In the genomic region with DNA sequence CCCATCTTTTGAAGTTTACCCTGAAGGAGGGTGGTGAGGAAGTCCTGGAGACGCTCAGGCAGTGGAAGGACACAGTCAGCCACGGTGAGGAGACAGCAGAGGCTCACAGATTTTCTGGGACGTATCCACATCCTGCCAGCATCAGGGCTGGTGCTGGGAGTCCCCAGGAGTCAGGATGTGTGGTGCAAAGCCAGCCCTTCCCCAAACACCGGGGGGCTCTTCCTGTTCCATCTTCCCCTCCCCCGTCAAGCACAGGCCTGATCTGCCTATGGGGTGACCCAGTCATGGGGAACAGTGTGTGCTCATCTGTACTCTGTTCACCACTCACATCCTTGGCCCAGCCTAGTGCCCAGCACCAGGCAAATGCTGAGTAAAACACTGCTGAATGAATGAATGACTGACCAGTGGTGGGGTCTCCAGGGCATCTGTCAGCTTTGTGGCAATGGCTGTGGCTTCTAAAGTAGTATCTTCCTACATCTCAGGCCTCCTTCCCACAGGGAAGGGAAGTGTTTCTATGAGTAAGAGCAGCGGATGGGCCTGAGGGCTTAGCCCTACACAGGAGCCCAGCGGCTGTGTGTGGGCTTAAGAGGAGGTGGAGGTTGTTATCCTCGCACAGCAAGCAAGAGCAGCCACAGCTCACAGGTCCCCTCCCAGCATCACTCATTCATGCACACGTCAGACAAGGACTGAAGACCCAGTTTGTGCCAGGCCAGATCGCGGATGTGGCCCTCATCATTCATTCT, we compare ENCODE assay signal across 20 cellular contexts. TPM values are rescaled to one million over a fixed set of nuclear protein-coding genes. Genes with fewer than 3 reads are reported as not detected.
DNase-seq lines count a peak whose midpoint lies in the region; ATAC-seq, FAIRE-seq and TF ChIP-seq lines count a peak whose summit lies in the region.
"Had no signal": no experiment of that assay in that cellular context is flagged by ENCODE, and none has a peak within 500 bp of the region (broad histone marks: within the 10 kb centered on the region; RNA-seq: fewer than 3 reads in every experiment).

No MANE protein-coding gene starts in this region.

- no peak overlapping the region for H4K8ac ChIP-seq in mesendoderm (ENCODE audit: low read depth, low read length)

- peak; percentile 12 for DNase-seq in EH (ENCODE audit: low read depth)
- no peak for DNase-seq in HTR-8/SVneo (ENCODE audit: insufficient read length, low spot score)
- no peak for DNase-seq in WTC11 (ENCODE audit: low spot score)
- DNase-seq in mesendoderm, result peak; percentile 40
- DNase-seq in adrenal gland, result no peak
- no peak for DNase-seq in NOMO-1 treated with DMSO at 0.1 percent for 48 hours (lab: John Stamatoyannopoulos, UW; ENCODE audit: unreplicated experiment)
- DNase-seq in amygdala (lab: John Stamatoyannopoulos, UW), result no peak
- DNase-seq: CD4-positive, alpha-beta T cell; NCI-H1048; NCI-H1436 treated with DMSO at 0.1 percent for 48 hours; NCI-H2029 treated with DMSO at 0.1 percent for 48 hours; NCI-H2171 treated with DMSO at 0.1 percent for 48 hours; NCI-H82; Peyer's patch; Right ventricle myocardium superior had no signal

- no peak overlapping the region for H3K27ac Mint-ChIP-seq in WTC11
- H3K27ac Mint-ChIP-seq: CD4-positive, alpha-beta T cell had no signal

- peak; percentile 16 for FAIRE-seq in HTR-8/SVneo (lab: Jason Lieb, UNC)
- FAIRE-seq: G401.6 had no signal

- no peak for TF ChIP-seq POLR2A in adrenal gland (IDR thresholded peaks at IDR 0.05)

- H4K5ac ChIP-seq in mesendoderm (ENCODE audit: low read length), result no peak overlapping the region

- no peak overlapping the region for H3K4me3 ChIP-seq in mesendoderm (ENCODE audit: low read length)
- no peak overlapping the region for H3K4me3 ChIP-seq in adrenal gland
- H3K4me3 ChIP-seq: HAP-1, Peyer's patch had no signal

- H2BK15ac ChIP-seq in mesendoderm (replicated peaks; ENCODE audit: low read depth), result no peak overlapping the region

- H2BK5ac ChIP-seq in mesendoderm (ENCODE audit: low read length), result no peak overlapping the region

- no peak overlapping the region for H3K56ac ChIP-seq in mesendoderm (ENCODE audit: low read length)

- H3K4me2 ChIP-seq in mesendoderm (ENCODE audit: low read length), result no peak overlapping the region

- H3K4ac ChIP-seq in mesendoderm (ENCODE audit: low read depth, low read length), result no peak overlapping the region

- H3K27me3 Mint-ChIP-seq in WTC11 (ENCODE audit: low read depth), result no peaks in the 10 kb centered on the region; the same call in 1 of the 2 replicates
- H3K27me3 Mint-ChIP-seq: CD4-positive, alpha-beta T cell had no signal

- CTCF ChIA-PET in WTC11 (lab: Charles Lee), result interaction anchor here (1.0 to 1.4 kb wide), 4 partner anchors 17 to 117 kb away, joined by 3 to 5 read pairs (median 4); a partner anchor contains a TSS

- POLR2A ChIA-PET in WTC11 (lab: Charles Lee), result no interaction called here

- H3K36me3 ChIP-seq in mesendoderm (ENCODE audit: control insufficient read depth, insufficient read depth, low read length) (no peaks in the 10 kb centered on the region), adrenal gland (replicated peaks in 1 of 2) (no peaks in the 10 kb centered on the region)
- H3K36me3 ChIP-seq: HAP-1 had no signal

- H3K23ac ChIP-seq in mesendoderm (ENCODE audit: low read length), result no peak overlapping the region

- no peaks in the 10 kb centered on the region for H3K9me3 Mint-ChIP-seq in WTC11
- H3K9me3 Mint-ChIP-seq: CD4-positive, alpha-beta T cell had no signal

- peak; percentile 58 for ATAC-seq in WTC11
- ATAC-seq: SK-N-SH treated with all-trans-retinoic acid at 6 μM for 48 hours had no signal

- no peaks in the 10 kb centered on the region for H3K79me2 ChIP-seq in mesendoderm (ENCODE audit: control insufficient read depth, insufficient read depth, low read length)

- no peak overlapping the region for H2BK120ac ChIP-seq in mesendoderm (ENCODE audit: low read depth, low read length)

- no CpG with 5 or more reads among the region's 11 CpGs for WGBS in mesendoderm (ENCODE audit: extremely low coverage, insufficient coverage, low lambda C conversion rate)
- WGBS in adrenal gland, 4 donors, result 73 to 84% (median 82%) methylated on average over 7 to 11 of the region's 11 CpGs

- intact Hi-C loops in adrenal gland (cut with DNase I), result no loop called here

- no peaks in the 10 kb centered on the region for H3K27me3 ChIP-seq in mesendoderm (ENCODE audit: insufficient read depth, low read length, poor library complexity)
- H3K27me3 ChIP-seq in adrenal gland, result no peaks in the 10 kb centered on the region
- H3K27me3 ChIP-seq: Peyer's patch had no signal

- H3K27ac ChIP-seq in mesendoderm (ENCODE audit: low read depth, low read length), result no peak overlapping the region
- H3K27ac ChIP-seq in adrenal gland, result no peak overlapping the region
- H3K27ac ChIP-seq: HL-60, Peyer's patch had no signal

- no peak overlapping the region for H3K9ac ChIP-seq in mesendoderm (ENCODE audit: low read length)

- no peak for TF ChIP-seq CTCF in WTC11 (IDR thresholded peaks at IDR 0.05)
- TF ChIP-seq CTCF in adrenal gland (IDR thresholded peaks at IDR 0.05), result no peak

- H3K4me3 Mint-ChIP-seq in WTC11, result no peak overlapping the region
- H3K4me3 Mint-ChIP-seq: CD4-positive, alpha-beta T cell had no signal

- H3K4me1 ChIP-seq in mesendoderm (ENCODE audit: control insufficient read depth, low read depth, low read length), result peaks cover 6% of the 10 kb centered on the region
- peaks cover 0 to 4% of the 10 kb centered on the region in 2 donors for H3K4me1 ChIP-seq in adrenal gland (replicated peaks in 1 of 2)
- H3K4me1 ChIP-seq: HAP-1, Peyer's patch had no signal

- no peak overlapping the region for H2AK5ac ChIP-seq in mesendoderm (ENCODE audit: low read length)

- H3K18ac ChIP-seq in mesendoderm (ENCODE audit: low read length), result no peak overlapping the region

- H3K9me3 ChIP-seq in adrenal gland (replicated peaks in 1 of 3), result no peaks in the 10 kb centered on the region
- H3K9me3 ChIP-seq: HAP-1, Peyer's patch had no signal

- peaks cover 15% of the 10 kb centered on the region for H3K4me1 Mint-ChIP-seq in WTC11

- no peaks in the 10 kb centered on the region for H3K79me1 ChIP-seq in mesendoderm (ENCODE audit: low read length)

- H3K36me3 Mint-ChIP-seq in WTC11, result no peaks in the 10 kb centered on the region

TF ChIP-seq in WTC11, 78 proteins besides CTCF, POLR2A, EP300 and RAD21 (continues in another document):
- TF ChIP-seq RELA (CRISPR knock-in tag; IDR thresholded peaks at IDR 0.05; ENCODE audit: borderline replicate concordance), result no peak
- TF ChIP-seq ZNF396 (CRISPR knock-in tag; IDR thresholded peaks at IDR 0.05; ENCODE audit: borderline replicate concordance), result no peak
- TF ChIP-seq, protein P1, sequence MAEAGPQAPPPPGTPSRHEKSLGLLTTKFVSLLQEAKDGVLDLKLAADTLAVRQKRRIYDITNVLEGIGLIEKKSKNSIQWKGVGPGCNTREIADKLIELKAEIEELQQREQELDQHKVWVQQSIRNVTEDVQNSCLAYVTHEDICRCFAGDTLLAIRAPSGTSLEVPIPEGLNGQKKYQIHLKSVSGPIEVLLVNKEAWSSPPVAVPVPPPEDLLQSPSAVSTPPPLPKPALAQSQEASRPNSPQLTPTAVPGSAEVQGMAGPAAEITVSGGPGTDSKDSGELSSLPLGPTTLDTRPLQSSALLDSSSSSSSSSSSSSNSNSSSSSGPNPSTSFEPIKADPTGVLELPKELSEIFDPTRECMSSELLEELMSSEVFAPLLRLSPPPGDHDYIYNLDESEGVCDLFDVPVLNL (CRISPR knock-in tag; IDR thresholded peaks at IDR 0.05; ENCODE audit: borderline replicate concordance, low read depth), result no peak
- TF ChIP-seq, protein P2, sequence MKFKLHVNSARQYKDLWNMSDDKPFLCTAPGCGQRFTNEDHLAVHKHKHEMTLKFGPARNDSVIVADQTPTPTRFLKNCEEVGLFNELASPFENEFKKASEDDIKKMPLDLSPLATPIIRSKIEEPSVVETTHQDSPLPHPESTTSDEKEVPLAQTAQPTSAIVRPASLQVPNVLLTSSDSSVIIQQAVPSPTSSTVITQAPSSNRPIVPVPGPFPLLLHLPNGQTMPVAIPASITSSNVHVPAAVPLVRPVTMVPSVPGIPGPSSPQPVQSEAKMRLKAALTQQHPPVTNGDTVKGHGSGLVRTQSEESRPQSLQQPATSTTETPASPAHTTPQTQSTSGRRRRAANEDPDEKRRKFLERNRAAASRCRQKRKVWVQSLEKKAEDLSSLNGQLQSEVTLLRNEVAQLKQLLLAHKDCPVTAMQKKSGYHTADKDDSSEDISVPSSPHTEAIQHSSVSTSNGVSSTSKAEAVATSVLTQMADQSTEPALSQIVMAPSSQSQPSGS (CRISPR knock-in tag; IDR thresholded peaks at IDR 0.05; ENCODE audit: borderline replicate concordance, low read depth), result no peak
- TF ChIP-seq, protein P3, sequence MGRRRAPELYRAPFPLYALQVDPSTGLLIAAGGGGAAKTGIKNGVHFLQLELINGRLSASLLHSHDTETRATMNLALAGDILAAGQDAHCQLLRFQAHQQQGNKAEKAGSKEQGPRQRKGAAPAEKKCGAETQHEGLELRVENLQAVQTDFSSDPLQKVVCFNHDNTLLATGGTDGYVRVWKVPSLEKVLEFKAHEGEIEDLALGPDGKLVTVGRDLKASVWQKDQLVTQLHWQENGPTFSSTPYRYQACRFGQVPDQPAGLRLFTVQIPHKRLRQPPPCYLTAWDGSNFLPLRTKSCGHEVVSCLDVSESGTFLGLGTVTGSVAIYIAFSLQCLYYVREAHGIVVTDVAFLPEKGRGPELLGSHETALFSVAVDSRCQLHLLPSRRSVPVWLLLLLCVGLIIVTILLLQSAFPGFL (CRISPR knock-in tag; IDR thresholded peaks at IDR 0.05; ENCODE audit: borderline replicate concordance), result no peak
- TF ChIP-seq NFE2L1 (CRISPR knock-in tag; IDR thresholded peaks at IDR 0.05), result no peak
- TF ChIP-seq SP1 (CRISPR knock-in tag; conservative IDR thresholded peaks at IDR 0.05), result no peak
- TF ChIP-seq, protein P4, sequence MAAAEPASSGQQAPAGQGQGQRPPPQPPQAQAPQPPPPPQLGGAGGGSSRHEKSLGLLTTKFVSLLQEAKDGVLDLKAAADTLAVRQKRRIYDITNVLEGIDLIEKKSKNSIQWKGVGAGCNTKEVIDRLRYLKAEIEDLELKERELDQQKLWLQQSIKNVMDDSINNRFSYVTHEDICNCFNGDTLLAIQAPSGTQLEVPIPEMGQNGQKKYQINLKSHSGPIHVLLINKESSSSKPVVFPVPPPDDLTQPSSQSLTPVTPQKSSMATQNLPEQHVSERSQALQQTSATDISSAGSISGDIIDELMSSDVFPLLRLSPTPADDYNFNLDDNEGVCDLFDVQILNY (CRISPR knock-in tag; IDR thresholded peaks at IDR 0.05), result no peak
- TF ChIP-seq ELF4 (CRISPR knock-in tag; IDR thresholded peaks at IDR 0.05; ENCODE audit: low read depth), result no peak
- no peak for TF ChIP-seq FOXK1 (CRISPR knock-in tag; IDR thresholded peaks at IDR 0.05)
- no peak for TF ChIP-seq CREB1 (CRISPR knock-in tag; IDR thresholded peaks at IDR 0.05)

RNA-seq across cellular contexts. Expression of a gene that starts 23.3 kb away (rescaled TPM):
- total RNA-seq in WTC11 (2021), result 0.98 to 1.4 TPM (median 1.4 TPM) in 3 replicates
- polyA plus RNA-seq in mesendoderm (2013, experiment 1 of 2), result 0.42 TPM
- 0.50 TPM for polyA plus RNA-seq in mesendoderm (2013, experiment 2 of 2)
- total RNA-seq in adrenal gland, result 1 to 10 TPM in 3 of 8 donors, under 1 TPM in 5; 0.17 to 3.3 (median 0.78) TPM
- 1 to 10 TPM in 1 of 3 donors, under 1 TPM in 2; 0.48 to 1.0 (median 0.54) TPM for polyA plus RNA-seq in adrenal gland
- total RNA-seq: NCI-H460 had no signal

Comparison
In these comparisons a context has a peak if more than half of its experiments do, and no peak if none do; other contexts are left out.
1. DNase-seq: peak in EH (single experiment) and mesendoderm (single experiment); none in HTR-8/SVneo (single experiment), WTC11 (single experiment), adrenal gland (0 of 7), NOMO-1 treated with DMSO at 0.1 percent for 48 hours (single experiment) and amygdala (0 of 56).